Comparison of ENCODE assay signal across 1 cellular context in genomic region chr19:39463403-39463802, GRCh38.
TF ChIP-seq lines count a peak whose summit lies in the region.

No MANE protein-coding gene starts in this region.

TF ChIP-seq in A549, 52 proteins besides CTCF, POLR2A, EP300 and RAD21 (continued from another document):
- TF ChIP-seq BCL3 (IDR thresholded peaks at IDR 0.05) = no peak
